In the genomic region with DNA sequence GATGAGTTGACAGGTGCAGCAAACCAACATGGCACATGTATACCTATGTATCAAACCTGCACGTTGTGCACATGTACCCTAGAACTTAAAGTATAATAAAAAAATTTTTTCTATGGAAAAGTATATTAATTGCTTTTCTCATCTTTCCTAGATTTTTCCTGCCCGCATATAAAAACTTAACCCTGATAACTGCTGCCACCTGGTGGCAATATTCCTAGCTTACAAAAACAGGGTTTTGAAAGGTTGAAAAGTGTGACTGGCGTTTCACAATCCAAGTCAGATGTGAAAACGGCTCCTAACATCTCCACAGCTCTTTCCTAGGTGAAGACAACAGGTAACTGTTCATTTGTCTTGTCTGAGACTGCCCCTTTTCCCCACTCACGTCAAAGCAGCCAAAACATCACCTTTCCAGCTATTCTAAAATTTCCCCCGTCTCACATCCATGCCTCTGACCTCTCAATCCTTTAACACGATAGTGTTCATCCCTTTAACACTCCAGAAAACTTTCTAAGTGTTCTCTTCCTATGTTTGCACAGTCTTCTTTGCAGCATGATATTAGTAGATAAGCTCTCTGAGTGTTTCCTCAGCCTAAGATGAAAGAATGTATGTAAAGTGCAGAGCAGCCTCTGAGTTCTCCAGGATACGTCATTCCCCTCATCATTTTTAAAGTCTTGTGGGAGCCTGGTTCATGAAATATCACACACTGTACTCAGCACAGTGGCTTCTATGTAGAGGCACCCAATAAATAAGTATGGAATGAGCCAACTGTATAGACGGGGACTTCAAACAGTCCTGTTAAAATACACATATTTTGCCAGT, we compare ENCODE assay signal across 8 cellular contexts. TPM values are rescaled to one million over a fixed set of nuclear protein-coding genes. Genes with fewer than 3 reads are reported as not detected.
DNase-seq lines count a peak whose midpoint lies in the region; ATAC-seq, FAIRE-seq and TF ChIP-seq lines count a peak whose summit lies in the region.

No MANE protein-coding gene starts in this region.

- peaks cover 2% of the 10 kb centered on the region for H3K9me3 Mint-ChIP-seq in activated CD8-positive, alpha-beta T cell treated with anti-CD3 and anti-CD28 coated beads for 36 hours

- peak; percentile 71 for TF ChIP-seq CTCF in BE2C (IDR thresholded peaks at IDR 0.05; ENCODE audit: low read depth, low read length)
- peak; percentile 83 for TF ChIP-seq CTCF in activated CD8-positive, alpha-beta T cell treated with anti-CD3 and anti-CD28 coated beads for 36 hours (IDR thresholded peaks at IDR 0.05)

- H3K27me3 ChIP-seq in BE2C = peaks cover 46% of the 10 kb centered on the region

- POLR2A ChIA-PET in activated CD8-positive, alpha-beta T cell treated with anti-CD3 and anti-CD28 coated beads for 36 hours (lab: Charles Lee) = interaction anchor here (0.6 to 1.4 kb wide), 5 partner anchors 38 to 419 kb away, joined by 3 to 5 read pairs (median 3); no protein-coding TSS in a partner anchor

- DNase-seq in BE2C (peak; percentile 56), GM12892 (ENCODE audit: insufficient read length) (no peak), NCI-H345 treated with DMSO at 0.1 percent for 48 hours (lab: John Stamatoyannopoulos, UW; ENCODE audit: unreplicated experiment) (peak; percentile 43), foreskin melanocyte (peak; percentile 29), putamen (ENCODE audit: low spot score) (peak; percentile 42)
- DNase-seq in activated CD8-positive, alpha-beta T cell treated with anti-CD3 and anti-CD28 coated beads for 36 hours = peak; percentile 60

- TF ChIP-seq POLR2A in GM12892 (IDR thresholded peaks at IDR 0.05; ENCODE audit: low read depth, low read length) = no peak

- FAIRE-seq in GM12892 (lab: Jason Lieb, UNC) = peak; percentile 74

- no peak for ATAC-seq in activated CD8-positive, alpha-beta T cell treated with anti-CD3 and anti-CD28 coated beads for 36 hours
- no peak for ATAC-seq in HG02885 (IDR thresholded peaks at IDR 0.05; ENCODE audit: poor library complexity, unreplicated experiment)
- no peak for ATAC-seq in esophagus mucosa

- no peaks in the 10 kb centered on the region for H3K36me3 Mint-ChIP-seq in activated CD8-positive, alpha-beta T cell treated with anti-CD3 and anti-CD28 coated beads for 36 hours (ENCODE audit: low read depth)

- no peak overlapping the region for H3K4me3 ChIP-seq in BE2C (ENCODE audit: low read depth, low read length)

- H3K4me1 Mint-ChIP-seq in activated CD8-positive, alpha-beta T cell treated with anti-CD3 and anti-CD28 coated beads for 36 hours (ENCODE audit: low read depth) = peaks cover 18% of the 10 kb centered on the region

- CTCF ChIA-PET in activated CD8-positive, alpha-beta T cell treated with anti-CD3 and anti-CD28 coated beads for 36 hours (lab: Charles Lee) = interaction anchor here (0.6 to 6.8 kb wide), 46 partner anchors 10 to 392 kb away, joined by 3 to 109 read pairs (median 4); a partner anchor contains a TSS

- intact Hi-C loops in activated CD8-positive, alpha-beta T cell treated with anti-CD3 and anti-CD28 coated beads for 36 hours (cut with micrococcal nuclease) = loop anchor here (2.0 kb wide), 1 partner anchor 177 kb away; no protein-coding TSS in a partner anchor

- H3K36me3 ChIP-seq in BE2C = no peaks in the 10 kb centered on the region

- no peak overlapping the region for H3K4me3 Mint-ChIP-seq in activated CD8-positive, alpha-beta T cell treated with anti-CD3 and anti-CD28 coated beads for 36 hours

- no peaks in the 10 kb centered on the region for H3K9me3 ChIP-seq in BE2C

- H3K4me1 ChIP-seq in BE2C = no peaks in the 10 kb centered on the region

- H3K27ac Mint-ChIP-seq in activated CD8-positive, alpha-beta T cell treated with anti-CD3 and anti-CD28 coated beads for 36 hours = no peak overlapping the region

- no peaks in the 10 kb centered on the region for H3K27me3 Mint-ChIP-seq in activated CD8-positive, alpha-beta T cell treated with anti-CD3 and anti-CD28 coated beads for 36 hours

RNA-seq across cellular contexts. Expression of a gene that starts 27.5 kb away (rescaled TPM):
- polyA plus RNA-seq in BE2C (2012; ENCODE audit: insufficient read depth, insufficient read length, low read depth) = 17.4 TPM
- polyA plus RNA-seq in GM12892 (2012; ENCODE audit: missing spikeins) = 1.5 TPM
- 1 to 10 TPM; 1.1 to 1.6 TPM for total RNA-seq in activated CD8-positive, alpha-beta T cell treated with anti-CD3 and anti-CD28 coated beads for 36 hours
- total RNA-seq in esophagus mucosa = 0.32 TPM

RNA-seq across cellular contexts. Expression of a gene that starts 49.1 kb away (rescaled TPM):
- 64.6 TPM for polyA plus RNA-seq in BE2C (2012; ENCODE audit: insufficient read depth, insufficient read length, low read depth)
- 36.0 TPM for polyA plus RNA-seq in GM12892 (2012; ENCODE audit: missing spikeins)
- total RNA-seq in activated CD8-positive, alpha-beta T cell treated with anti-CD3 and anti-CD28 coated beads for 36 hours = 10 to 100 TPM; 54.0 to 54.6 TPM
- total RNA-seq in esophagus mucosa = 29.7 TPM

RNA-seq across cellular contexts. Expression of a gene that starts 49.3 kb away (rescaled TPM):
- 558 TPM for polyA plus RNA-seq in BE2C (2012; ENCODE audit: insufficient read depth, insufficient read length, low read depth)
- 520 TPM for polyA plus RNA-seq in GM12892 (2012; ENCODE audit: missing spikeins)
- total RNA-seq in activated CD8-positive, alpha-beta T cell treated with anti-CD3 and anti-CD28 coated beads for 36 hours = 100 to 1,000 TPM; 341 to 342 TPM
- 273 TPM for total RNA-seq in esophagus mucosa
